In the genomic region with DNA sequence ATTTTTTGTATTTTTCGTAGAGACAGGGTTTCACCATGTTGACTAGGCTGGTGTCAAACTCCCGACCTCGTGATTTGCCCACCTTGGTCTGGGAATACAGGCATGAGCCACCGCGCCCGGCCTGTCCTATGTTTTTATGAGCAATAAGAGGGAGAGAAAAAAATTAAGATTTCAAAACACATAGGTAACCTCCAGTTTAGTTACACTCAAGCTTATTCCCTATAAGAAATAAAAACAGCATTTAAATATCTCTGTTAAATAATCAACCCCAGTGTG, we compare ENCODE assay signal across 22 cellular contexts. TPM values are rescaled to one million over a fixed set of nuclear protein-coding genes. Genes with fewer than 3 reads are reported as not detected.
DNase-seq lines count a peak whose midpoint lies in the region; ATAC-seq, FAIRE-seq and TF ChIP-seq lines count a peak whose summit lies in the region.
"Had no signal": no experiment of that assay in that cellular context is flagged by ENCODE, and none has a peak within 500 bp of the region (broad histone marks: within the 10 kb centered on the region; RNA-seq: fewer than 3 reads in every experiment).

No MANE protein-coding gene starts in this region.

- no peak overlapping the region for H3K9ac ChIP-seq in HepG2 (ENCODE audit: insufficient read depth, low read depth, low read length)
- no peak overlapping the region for H3K9ac ChIP-seq in mesendoderm (ENCODE audit: low read length)
- H3K9ac ChIP-seq: KMS-11 had no signal

- H2AK5ac ChIP-seq in mesendoderm (ENCODE audit: low read length), result no peak overlapping the region

- H3K9me2 ChIP-seq in OCI-LY7 (ENCODE audit: insufficient read depth, low read length), result no peaks in the 10 kb centered on the region

- FAIRE-seq in HepG2 (lab: Jason Lieb, UNC), result no peak
- FAIRE-seq: TTC549 had no signal

- no peaks in the 10 kb centered on the region for H3K9me3 Mint-ChIP-seq in activated naive CD8-positive, alpha-beta T cell treated with anti-CD3 and anti-CD28 coated beads for 36 hours
- no peaks in the 10 kb centered on the region for H3K9me3 Mint-ChIP-seq in type B pancreatic cell
- H3K9me3 Mint-ChIP-seq: CD8-positive, alpha-beta memory T cell had no signal

- peaks cover 70% of the 10 kb centered on the region for H3K4me1 Mint-ChIP-seq in activated naive CD8-positive, alpha-beta T cell treated with anti-CD3 and anti-CD28 coated beads for 36 hours
- peaks cover 35% of the 10 kb centered on the region for H3K4me1 Mint-ChIP-seq in type B pancreatic cell (ENCODE audit: unreplicated experiment)

- H4K20me1 ChIP-seq in HepG2 (ENCODE audit: insufficient read depth, low read length) (peaks cover 30% of the 10 kb centered on the region), OCI-LY7 (ENCODE audit: insufficient read depth, low read length) (peaks cover 18% of the 10 kb centered on the region)

- peaks cover 96% of the 10 kb centered on the region for H3K79me2 ChIP-seq in HepG2 (ENCODE audit: insufficient read depth, low read length)
- H3K79me2 ChIP-seq in mesendoderm (ENCODE audit: control insufficient read depth, insufficient read depth, low read length), result peaks cover 40% of the 10 kb centered on the region
- peaks cover 100% of the 10 kb centered on the region for H3K79me2 ChIP-seq in OCI-LY7 (ENCODE audit: insufficient read depth, low read depth, low read length)

- H3K36me3 ChIP-seq in HepG2 (replicated peaks in 1 of 2; ENCODE audit: control insufficient read depth in 1 of 2, insufficient read depth in 2 of 2, low read length in 2 of 2) (peaks cover 0 to 4% of the 10 kb centered on the region in 2 experiments; a peak in 1 of 5 replicates), right lobe of liver (no peaks in the 10 kb centered on the region), mesendoderm (ENCODE audit: control insufficient read depth, insufficient read depth, low read length) (no peaks in the 10 kb centered on the region), OCI-LY7 (ENCODE audit: insufficient read depth, low read length) (peaks cover 45% of the 10 kb centered on the region)

- no peaks in the 10 kb centered on the region for H3K27me3 Mint-ChIP-seq in activated naive CD8-positive, alpha-beta T cell treated with anti-CD3 and anti-CD28 coated beads for 36 hours
- no peaks in the 10 kb centered on the region for H3K27me3 Mint-ChIP-seq in type B pancreatic cell
- H3K27me3 Mint-ChIP-seq: activated CD4-positive, alpha-beta T cell treated with anti-CD3 and anti-CD28 coated beads for 36 hours; activated CD8-positive, alpha-beta memory T cell treated with anti-CD3 and anti-CD28 coated beads, Interleukin-2, amount 10 ng/mL, durations not matched to agents 7 days and 5 days; CD8-positive, alpha-beta memory T cell had no signal

- H3K4me2 ChIP-seq in HepG2 (ENCODE audit: low read depth, low read length) (no peak overlapping the region; the same call in 1 of the 2 replicates), mesendoderm (ENCODE audit: low read length) (no peak overlapping the region), OCI-LY7 (ENCODE audit: low read length) (no peak overlapping the region)
- H3K4me2 ChIP-seq: KMS-11 had no signal

- no peak overlapping the region for H3K4ac ChIP-seq in mesendoderm (ENCODE audit: low read depth, low read length)

- TF ChIP-seq POLR2A in HepG2 (IDR thresholded peaks at IDR 0.05; ENCODE audit: insufficient read depth in 1 of 2, low read depth in 2 of 2, low read length in 2 of 2) (no peak), right lobe of liver (IDR thresholded peaks at IDR 0.05) (no peak)

- H2BK120ac ChIP-seq in mesendoderm (ENCODE audit: low read depth, low read length), result no peak overlapping the region

- H3K18ac ChIP-seq in mesendoderm (ENCODE audit: low read length), result peak overlapping the region; percentile 28

- H3K36me3 Mint-ChIP-seq in activated naive CD8-positive, alpha-beta T cell treated with anti-CD3 and anti-CD28 coated beads for 36 hours, result peaks cover 24% of the 10 kb centered on the region
- H3K36me3 Mint-ChIP-seq in type B pancreatic cell, result peaks cover 28% of the 10 kb centered on the region

- in situ Hi-C loops in HepG2 (cut with HindIII; ENCODE audit: extremely low pct_ligation_motif_present, low pct_unique_long_range_greater_than_20kb), result no loop called here

- CTCF ChIA-PET in HepG2 (lab: Yijun Ruan, JAX; ENCODE audit: low intra/inter-chr PET ratio, low total read pairs) (no interaction called here), OCI-LY7 (lab: Charles Lee; ENCODE audit: unreplicated experiment) (no interaction called here)

- TF ChIP-seq RAD21 in HepG2 (CRISPR knock-in tag; IDR thresholded peaks at IDR 0.05), result no peak

- WGBS in HepG2 (ENCODE audit: low lambda C conversion rate), result 81% methylated on average over 6 of the region's 6 CpGs
- WGBS in right lobe of liver (ENCODE audit: insufficient coverage, low coverage, low lambda C conversion rate, missing lambda C conversion rate), result 93% methylated on average over 6 of the region's 6 CpGs
- no CpG with 5 or more reads among the region's 6 CpGs for WGBS in mesendoderm (ENCODE audit: extremely low coverage, insufficient coverage, low lambda C conversion rate)

- H3K23ac ChIP-seq in mesendoderm (ENCODE audit: low read length), result no peak overlapping the region

- no peak overlapping the region for H2BK5ac ChIP-seq in mesendoderm (ENCODE audit: low read length)

- no peak overlapping the region for H3K4me3 Mint-ChIP-seq in activated naive CD8-positive, alpha-beta T cell treated with anti-CD3 and anti-CD28 coated beads for 36 hours
- no peak overlapping the region for H3K4me3 Mint-ChIP-seq in type B pancreatic cell
- H3K4me3 Mint-ChIP-seq: activated CD4-positive, alpha-beta T cell treated with anti-CD3 and anti-CD28 coated beads for 36 hours; activated CD8-positive, alpha-beta memory T cell treated with anti-CD3 and anti-CD28 coated beads, Interleukin-2, amount 10 ng/mL, durations not matched to agents 7 days and 5 days; neural crest cell had no signal

- peaks cover 5% of the 10 kb centered on the region for H3K79me1 ChIP-seq in mesendoderm (ENCODE audit: low read length)

- no peak for TF ChIP-seq EP300 in HepG2 (IDR thresholded peaks at IDR 0.05; ENCODE audit: low read depth in 2 of 2, low read length in 2 of 2)
- no peak for TF ChIP-seq EP300 in HepG2 (CRISPR knock-in tag; IDR thresholded peaks at IDR 0.05; ENCODE audit: borderline replicate concordance)

- POLR2A ChIA-PET in HepG2 (lab: Yijun Ruan, JAX), result no interaction called here
- POLR2A ChIA-PET in OCI-LY7 (lab: Charles Lee), result interaction anchor here (0.6 to 1.7 kb wide), 3 partner anchors 10 to 22 kb away, joined by 3 to 4 read pairs (median 4); no protein-coding TSS in a partner anchor

- H3K27ac Mint-ChIP-seq in activated naive CD8-positive, alpha-beta T cell treated with anti-CD3 and anti-CD28 coated beads for 36 hours, result peak overlapping the region; percentile 68
- no peak overlapping the region for H3K27ac Mint-ChIP-seq in type B pancreatic cell
- H3K27ac Mint-ChIP-seq: activated CD4-positive, alpha-beta T cell treated with anti-CD3 and anti-CD28 coated beads for 36 hours; activated CD8-positive, alpha-beta memory T cell treated with anti-CD3 and anti-CD28 coated beads, Interleukin-2, amount 10 ng/mL, durations not matched to agents 7 days and 5 days had no signal

- peaks cover 67% of the 10 kb centered on the region for H3K4me1 ChIP-seq in HepG2 (ENCODE audit: insufficient read depth, low read length)
- H3K4me1 ChIP-seq in right lobe of liver, result peaks cover 0 to 28% (median 10%) of the 10 kb centered on the region in 4 donors
- peaks cover 2% of the 10 kb centered on the region for H3K4me1 ChIP-seq in mesendoderm (ENCODE audit: control insufficient read depth, low read depth, low read length)
- H3K4me1 ChIP-seq in OCI-LY7 (ENCODE audit: insufficient read depth, low read length, poor library complexity, severe bottlenecking), result peaks cover 18% of the 10 kb centered on the region

- BruUV-seq in HepG2 (replicated peaks; lab: Mats Ljungman, UMichigan), result no TSS peak
- BruUV-seq in OCI-LY7 (replicated peaks; lab: Mats Ljungman, UMichigan), result no TSS peak

- H3K27me3 ChIP-seq in HepG2 (ENCODE audit: control insufficient read depth in 1 of 2, insufficient read depth in 2 of 2, low read length in 2 of 2) (no peaks in the 10 kb centered on the region), right lobe of liver (no peaks in the 10 kb centered on the region), mesendoderm (ENCODE audit: insufficient read depth, low read length, poor library complexity) (no peaks in the 10 kb centered on the region)

- ATAC-seq in HepG2 (no peak), right lobe of liver (no peak)
- ATAC-seq: activated CD8-positive, alpha-beta memory T cell treated with anti-CD3 and anti-CD28 coated beads, Interleukin-2, amount 10 ng/mL, durations not matched to agents 7 days and 5 days had no signal

- intact Hi-C loops in HepG2 (cut with micrococcal nuclease; ENCODE audit: unreplicated experiment), result no loop called here
- intact Hi-C loops in right lobe of liver (cut with DNase I), result no loop called here
- intact Hi-C loops in OCI-LY7 (cut with micrococcal nuclease; ENCODE audit: unreplicated experiment), result no loop called here

- H4K5ac ChIP-seq in mesendoderm (ENCODE audit: low read length), result no peak overlapping the region

- H3K4me3 ChIP-seq in HepG2 (replicated peaks in 1 of 3; ENCODE audit: insufficient read depth in 1 of 3, low read depth in 2 of 3, low read length in 3 of 3), result 0 out of 6 replicates have a peak overlapping the region, but pooled peaks of 1 of the 3 experiments have one; percentile 32
- no peak overlapping the region for H3K4me3 ChIP-seq in right lobe of liver
- no peak overlapping the region for H3K4me3 ChIP-seq in mesendoderm (ENCODE audit: low read length)
- H3K4me3 ChIP-seq in OCI-LY7 (ENCODE audit: low read depth, low read length, poor library complexity, severe bottlenecking), result no peak overlapping the region

- no peak overlapping the region for H4K8ac ChIP-seq in mesendoderm (ENCODE audit: low read depth, low read length)

- DNase-seq in HepG2 (ENCODE audit: low spot score), result no peak
- no peak for DNase-seq in right lobe of liver
- DNase-seq in activated naive CD8-positive, alpha-beta T cell treated with anti-CD3 and anti-CD28 coated beads for 36 hours, result no peak
- no peak for DNase-seq in mesendoderm
- no peak for DNase-seq in OCI-LY7 (ENCODE audit: low spot score)
- no peak for DNase-seq in NCI-H526 treated with DMSO at 0.1 percent for 48 hours (lab: John Stamatoyannopoulos, UW)
- no peak for DNase-seq in type B pancreatic cell (ENCODE audit: extremely low spot score, unreplicated experiment)
- DNase-seq: activated CD4-positive, alpha-beta T cell treated with anti-CD3 and anti-CD28 coated beads for 36 hours; activated CD8-positive, alpha-beta memory T cell treated with anti-CD3 and anti-CD28 coated beads, Interleukin-2, amount 10 ng/mL, durations not matched to agents 7 days and 5 days; activated gamma-delta T cell; aorta; CD8-positive, alpha-beta memory T cell; DMS79 treated with DMSO at 0.1 percent for 48 hours; glutamatergic neuron; NCI-H1048; NCI-H2029; NCI-H345; stimulated activated CD4-positive, alpha-beta T cell treated with anti-CD3 and anti-CD28 coated beads, Interleukin-12 subunit alpha, Interleukin-12 subunit beta, amount 100 ng/mL, for 4 hours; stimulated activated CD8-positive, alpha-beta memory T cell treated with anti-CD3 and anti-CD28 coated beads, Interleukin-4, amount 100 ng/mL, for 48 hours had no signal

- H2AFZ ChIP-seq in HepG2 (ENCODE audit: low read length) (no peak overlapping the region), OCI-LY7 (ENCODE audit: low read length) (no peak overlapping the region)

- no peak overlapping the region for H3K56ac ChIP-seq in mesendoderm (ENCODE audit: low read length)

- TF ChIP-seq CTCF in HepG2 (CRISPR knock-in tag; IDR thresholded peaks at IDR 0.05), result no peak
- no peak for TF ChIP-seq CTCF in right lobe of liver (IDR thresholded peaks at IDR 0.05)
- TF ChIP-seq CTCF in OCI-LY7 (conservative IDR thresholded peaks at IDR 0.05; ENCODE audit: low read length), result no peak
- TF ChIP-seq CTCF in type B pancreatic cell (conservative IDR thresholded peaks at IDR 0.05), result no peak

- no peak overlapping the region for H2BK15ac ChIP-seq in mesendoderm (replicated peaks; ENCODE audit: low read depth)

- H3K27ac ChIP-seq in HepG2 (ENCODE audit: extremely low read length, insufficient read depth, low read length) (peak overlapping the region; percentile 25), right lobe of liver (peak overlapping the region in 1 of 3 donors; percentile 38), mesendoderm (ENCODE audit: low read depth, low read length) (no peak overlapping the region), OCI-LY7 (ENCODE audit: low read depth, low read length, poor library complexity, severe bottlenecking) (no peak overlapping the region)
- H3K27ac ChIP-seq: KMS-11 had no signal

- H3K9me3 ChIP-seq in HepG2 (ENCODE audit: low read length) (no peaks in the 10 kb centered on the region), right lobe of liver (no peaks in the 10 kb centered on the region), OCI-LY7 (ENCODE audit: low read length) (no peaks in the 10 kb centered on the region)

RNA-seq across cellular contexts. Expression of a gene that starts 7.1 kb away (rescaled TPM):
- total RNA-seq in HepG2 (2016; rRNA removed; fragmentation: Illumina TruSeq; extraction: Trizol) (10.4 and 13.6 TPM in 2 replicates), right lobe of liver (1 to 10 TPM; 4.1 to 5.9 (median 5.0) TPM), OCI-LY7 (2022) (19.0 TPM in 2 replicates), type B pancreatic cell (ENCODE audit: low replicate concordance) (18.8 and 21.2 TPM in 2 replicates)
- total RNA-seq in HepG2 (2016; cell fraction: cytosol; rRNA removed; fragmentation: Illumina TruSeq; extraction: Trizol; ENCODE audit: low read depth), result 1.2 and 1.3 TPM in 2 replicates
- total RNA-seq in HepG2 (2016; cell fraction: insoluble cytoplasmic fraction; rRNA removed; fragmentation: Illumina TruSeq; extraction: Trizol), result 9.9 and 15.2 TPM in 2 replicates
- 2.7 and 3.1 TPM in 2 replicates for total RNA-seq in HepG2 (2016; cell fraction: membrane; rRNA removed; fragmentation: Illumina TruSeq; extraction: Trizol)
- 9.1 TPM in 2 replicates for total RNA-seq in HepG2 (2016; cell fraction: nucleus; rRNA removed; fragmentation: Illumina TruSeq; extraction: Trizol)
- polyA plus RNA-seq in HepG2 (2011; rRNA removed), result 6.3 and 8.3 TPM in 2 replicates
- 3.2 and 4.8 TPM in 2 replicates for polyA plus RNA-seq in HepG2 (2011; cell fraction: cytosol; rRNA removed)
- 5.5 and 7.9 TPM in 2 replicates for polyA plus RNA-seq in HepG2 (2011; cell fraction: nucleus; rRNA removed)
- polyA plus RNA-seq in HepG2 (2012), result 5.8 and 8.9 TPM in 2 replicates
- 0.36 and 0.58 TPM in 2 replicates for polyA plus RNA-seq in HepG2 (2016; cell fraction: cytosol; fragmentation: Illumina TruSeq; extraction: Trizol; ENCODE audit: low read depth)
- 6.3 and 7.1 TPM in 2 replicates for polyA plus RNA-seq in HepG2 (2016; cell fraction: insoluble cytoplasmic fraction; fragmentation: Illumina TruSeq; extraction: Trizol; ENCODE audit: low read depth)
- polyA plus RNA-seq in HepG2 (2016; cell fraction: membrane; fragmentation: Illumina TruSeq; extraction: Trizol; ENCODE audit: low read depth), result 0.86 and 1.1 TPM in 2 replicates
- polyA plus RNA-seq in HepG2 (2016; cell fraction: nucleus; fragmentation: Illumina TruSeq; extraction: Trizol; ENCODE audit: insufficient read depth, low read depth), result 9.1 and 9.7 TPM in 2 replicates
- 6.5 and 15.8 TPM in 2 replicates for polyA minus RNA-seq in HepG2 (2011; rRNA and poly(A)+ RNA removed; ENCODE audit: low replicate concordance)
- 17.4 and 18.9 TPM in 2 replicates for polyA minus RNA-seq in HepG2 (2011; cell fraction: cytosol; rRNA and poly(A)+ RNA removed)
- 20.1 and 31.0 TPM in 2 replicates for polyA minus RNA-seq in HepG2 (2011; cell fraction: nucleus; rRNA and poly(A)+ RNA removed)
- 10 to 100 TPM; 15.4 to 16.3 TPM for total RNA-seq in activated naive CD8-positive, alpha-beta T cell treated with anti-CD3 and anti-CD28 coated beads for 36 hours
- polyA plus RNA-seq in mesendoderm (2013, experiment 1 of 2), result 7.0 TPM
- polyA plus RNA-seq in mesendoderm (2013, experiment 2 of 2), result 6.8 TPM
- 10.8 and 12.5 TPM in 2 replicates for total RNA-seq in OCI-LY7 (2014; rRNA removed; shearing (Covaris generic))

RNA-seq across cellular contexts. Expression of a gene that starts 45.9 kb away (rescaled TPM):
- total RNA-seq in HepG2 (2016; rRNA removed; fragmentation: Illumina TruSeq; extraction: Trizol) (15.3 and 19.7 TPM in 2 replicates), right lobe of liver (1 to 10 TPM; 4.7 to 8.7 (median 6.1) TPM), OCI-LY7 (2022) (17.1 and 18.8 TPM in 2 replicates), type B pancreatic cell (ENCODE audit: low replicate concordance) (17.7 and 27.1 TPM in 2 replicates)
- total RNA-seq in HepG2 (2016; cell fraction: cytosol; rRNA removed; fragmentation: Illumina TruSeq; extraction: Trizol; ENCODE audit: low read depth), result 6.2 and 6.4 TPM in 2 replicates
- 17.4 and 17.7 TPM in 2 replicates for total RNA-seq in HepG2 (2016; cell fraction: insoluble cytoplasmic fraction; rRNA removed; fragmentation: Illumina TruSeq; extraction: Trizol)
- total RNA-seq in HepG2 (2016; cell fraction: membrane; rRNA removed; fragmentation: Illumina TruSeq; extraction: Trizol), result 14.0 and 17.1 TPM in 2 replicates
- 21.1 and 24.3 TPM in 2 replicates for total RNA-seq in HepG2 (2016; cell fraction: nucleus; rRNA removed; fragmentation: Illumina TruSeq; extraction: Trizol)
- 5.0 and 5.7 TPM in 2 replicates for polyA plus RNA-seq in HepG2 (2011; rRNA removed)
- polyA plus RNA-seq in HepG2 (2011; cell fraction: cytosol; rRNA removed), result 2.9 and 3.6 TPM in 2 replicates
- polyA plus RNA-seq in HepG2 (2011; cell fraction: nucleus; rRNA removed), result 8.5 and 9.2 TPM in 2 replicates
- 6.1 and 6.6 TPM in 2 replicates for polyA plus RNA-seq in HepG2 (2012)
- 2.7 and 4.4 TPM in 2 replicates for polyA plus RNA-seq in HepG2 (2016; cell fraction: cytosol; fragmentation: Illumina TruSeq; extraction: Trizol; ENCODE audit: low read depth)
- polyA plus RNA-seq in HepG2 (2016; cell fraction: insoluble cytoplasmic fraction; fragmentation: Illumina TruSeq; extraction: Trizol; ENCODE audit: low read depth), result 10.9 and 12.2 TPM in 2 replicates
- polyA plus RNA-seq in HepG2 (2016; cell fraction: membrane; fragmentation: Illumina TruSeq; extraction: Trizol; ENCODE audit: low read depth), result 7.7 and 8.2 TPM in 2 replicates
- polyA plus RNA-seq in HepG2 (2016; cell fraction: nucleus; fragmentation: Illumina TruSeq; extraction: Trizol; ENCODE audit: insufficient read depth, low read depth), result 25.8 and 27.4 TPM in 2 replicates
- polyA minus RNA-seq in HepG2 (2011; rRNA and poly(A)+ RNA removed; ENCODE audit: low replicate concordance), result 7.0 and 22.6 TPM in 2 replicates
- 3.7 and 5.4 TPM in 2 replicates for polyA minus RNA-seq in HepG2 (2011; cell fraction: cytosol; rRNA and poly(A)+ RNA removed)
- 27.8 and 30.0 TPM in 2 replicates for polyA minus RNA-seq in HepG2 (2011; cell fraction: nucleus; rRNA and poly(A)+ RNA removed)
- total RNA-seq in activated naive CD8-positive, alpha-beta T cell treated with anti-CD3 and anti-CD28 coated beads for 36 hours, result 10 to 100 TPM; 14.5 to 17.2 TPM
- 22.6 TPM for polyA plus RNA-seq in mesendoderm (2013, experiment 1 of 2)
- 21.9 TPM for polyA plus RNA-seq in mesendoderm (2013, experiment 2 of 2)
- 7.1 and 11.8 TPM in 2 replicates for total RNA-seq in OCI-LY7 (2014; rRNA removed; shearing (Covaris generic))
